In genomic region chr16:75251280-75252048, GRCh38 we compare ENCODE assay signal across 1 cellular context.
TF ChIP-seq lines count a peak whose summit lies in the region.

Gene BCAR1 (minus strand): TSS chr16:75251624. CDS start chr16:75251482, 142 bp downstream.

TF ChIP-seq in SK-N-SH treated with all-trans-retinoic acid at 6 μM for 48 hours, 23 proteins besides CTCF, POLR2A, EP300 and RAD21:
- no peak for TF ChIP-seq CREB5 (CRISPR knock-in tag; IDR thresholded peaks at IDR 0.05; ENCODE audit: low read depth)
- no peak for TF ChIP-seq ISL1 (CRISPR knock-in tag; IDR thresholded peaks at IDR 0.05)
- TF ChIP-seq PATZ1 (CRISPR knock-in tag; IDR thresholded peaks at IDR 0.05; ENCODE audit: borderline replicate concordance): no peak
- TF ChIP-seq ZC3H10 (CRISPR knock-in tag; IDR thresholded peaks at IDR 0.05): no peak
- no peak for TF ChIP-seq ZNF70 (CRISPR knock-in tag; IDR thresholded peaks at IDR 0.05)
- no peak for TF ChIP-seq POU6F1 (CRISPR knock-in tag; IDR thresholded peaks at IDR 0.05; ENCODE audit: borderline replicate concordance, low read depth)
- no peak for TF ChIP-seq TOX (CRISPR knock-in tag; IDR thresholded peaks at IDR 0.05; ENCODE audit: borderline replicate concordance)
- no peak for TF ChIP-seq CSDC2 (CRISPR knock-in tag; IDR thresholded peaks at IDR 0.05)
- TF ChIP-seq SNAI2 (CRISPR knock-in tag; IDR thresholded peaks at IDR 0.05): no peak
